ENCODE assay signal across 19 cellular contexts in the genomic region with DNA sequence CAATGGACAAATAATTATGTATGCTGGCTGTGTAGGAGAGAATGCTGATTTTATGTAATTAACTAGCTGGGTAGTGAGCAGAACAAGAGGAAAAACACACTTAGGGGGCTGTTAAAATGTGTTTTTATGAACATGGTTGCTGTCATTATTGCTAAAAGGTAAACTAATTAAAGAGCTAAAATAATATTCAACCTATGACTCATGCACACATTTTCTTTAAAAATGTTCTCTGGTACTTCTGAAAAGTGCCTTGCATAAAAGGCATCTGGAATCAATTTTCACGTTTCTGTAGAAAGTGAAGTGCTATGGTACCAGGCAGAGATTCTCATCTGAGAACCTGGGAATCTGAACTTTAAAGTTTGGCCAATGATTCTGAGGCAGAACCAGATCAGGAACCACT.
"Had no signal": no experiment of that assay in that cellular context is flagged by ENCODE, and none has a peak within 500 bp of the region (broad histone marks: within the 10 kb centered on the region; RNA-seq: fewer than 3 reads in every experiment).

No MANE protein-coding gene starts in this region.

- H3K36me3 Mint-ChIP-seq: memory B cell; natural killer cell treated with Interleukin-12 subunit alpha and Interleukin-12 subunit beta and Interleukin-15 and Interleukin-18, amount 100 ng/mL, for 72 hours; stimulated activated naive B cell treated with anti-CD40 and anti-IgM and Interleukin-4, amounts not matched to agents 10 μg/mL and 1 μg/mL and 100 μg/mL, for 72 hours had no signal

- H3K4me3 Mint-ChIP-seq: activated naive CD4-positive, alpha-beta T cell treated with anti-CD3 and anti-CD28 coated beads, Interleukin-2, amount 50 U/mL, for 24 hours; memory B cell; natural killer cell treated with Interleukin-12 subunit alpha and Interleukin-12 subunit beta and Interleukin-15 and Interleukin-18, amount 100 ng/mL, for 72 hours; stimulated activated naive B cell treated with anti-CD40 and anti-IgM and Interleukin-4, amounts not matched to agents 10 μg/mL and 1 μg/mL and 100 μg/mL, for 72 hours had no signal

- H3K36me3 ChIP-seq: adrenal gland, ascending aorta, gastrocnemius medialis, transverse colon had no signal

- H3K9me3 ChIP-seq: adrenal gland, ascending aorta, gastrocnemius medialis, transverse colon had no signal

- H3K4me1 ChIP-seq: adrenal gland, ascending aorta, gastrocnemius medialis, transverse colon had no signal

- H3K27ac Mint-ChIP-seq: activated naive CD4-positive, alpha-beta T cell treated with anti-CD3 and anti-CD28 coated beads, Interleukin-2, amount 50 U/mL, for 24 hours; memory B cell; natural killer cell treated with Interleukin-12 subunit alpha and Interleukin-12 subunit beta and Interleukin-15 and Interleukin-18, amount 100 ng/mL, for 72 hours; progenitor cell of endocrine pancreas; stimulated activated naive B cell treated with anti-CD40 and anti-IgM and Interleukin-4, amounts not matched to agents 10 μg/mL and 1 μg/mL and 100 μg/mL, for 72 hours had no signal

- H3K4me1 Mint-ChIP-seq: activated naive CD4-positive, alpha-beta T cell treated with anti-CD3 and anti-CD28 coated beads, Interleukin-2, amount 50 U/mL, for 24 hours had no signal

- H3K9me3 Mint-ChIP-seq: memory B cell; natural killer cell treated with Interleukin-12 subunit alpha and Interleukin-12 subunit beta and Interleukin-15 and Interleukin-18, amount 100 ng/mL, for 72 hours had no signal

- H3K27me3 ChIP-seq: adrenal gland, ascending aorta, gastrocnemius medialis, transverse colon had no signal

- H3K4me3 ChIP-seq: adrenal gland, ascending aorta, gastrocnemius medialis, transverse colon had no signal

- DNase-seq: activated CD4-positive, alpha-beta T cell treated with anti-CD3 and anti-CD28 coated beads, Interleukin-2, amount 50 U/mL, for 1 hour; activated gamma-delta T cell treated with Interleukin-2 at 50 U/mL for 16 hours; activated T-cell treated with anti-CD3 and anti-CD28 coated beads, Interleukin-2, amount 50 U/mL, for 1 hour; adrenal gland; central memory CD4-positive, alpha-beta T cell; dermis blood vessel endothelial cell; effector CD8-positive, alpha-beta T cell; gastrocnemius medialis; islet precursor cell; left colon; stimulated activated CD4-positive, alpha-beta T cell treated with anti-CD3 and anti-CD28 coated beads, Interleukin-2, amount 100 ng/mL, for 48 hours; stimulated activated CD8-positive, alpha-beta memory T cell treated with anti-CD3 and anti-CD28 coated beads, Interleukin-4, amount 100 ng/mL, for 48 hours; stimulated activated naive B cell treated with anti-CD40 and anti-IgM and Interleukin-4, amounts not matched to agents 10 μg/mL and 1 μg/mL and 100 μg/mL, for 72 hours; transverse colon had no signal

- ATAC-seq: gastrocnemius medialis; left colon; natural killer cell treated with Interleukin-12 subunit alpha and Interleukin-12 subunit beta and Interleukin-15 and Interleukin-18, amount 100 ng/mL, for 72 hours; stimulated activated naive B cell treated with anti-CD40 and anti-IgM and Interleukin-4, amounts not matched to agents 10 μg/mL and 1 μg/mL and 100 μg/mL, for 72 hours had no signal
